ENCODE assay signal across 8 cellular contexts in genomic region chr11:121591405-121592033, GRCh38.
DNase-seq lines count a peak whose midpoint lies in the region; ATAC-seq and TF ChIP-seq lines count a peak whose summit lies in the region.

No MANE protein-coding gene starts in this region.

- no peak overlapping the region for H3K4me3 Mint-ChIP-seq in HFFc6

- no peak overlapping the region for H3K27ac Mint-ChIP-seq in HFFc6

- peaks cover 44% of the 10 kb centered on the region for H3K4me1 Mint-ChIP-seq in HFFc6 (ENCODE audit: low read depth)

- TF ChIP-seq CTCF in HFFc6 (IDR thresholded peaks at IDR 0.05) = peak; percentile 95

- peaks cover 8% of the 10 kb centered on the region for H3K9me3 Mint-ChIP-seq in HFFc6

- peaks cover 7% of the 10 kb centered on the region; the same call in 1 of the 2 replicates for H3K36me3 Mint-ChIP-seq in HFFc6 (ENCODE audit: low read depth)

- H3K27me3 Mint-ChIP-seq in HFFc6 (ENCODE audit: insufficient read depth) = peaks cover 10% of the 10 kb centered on the region

- peak; percentile 85 for DNase-seq in COLO829 (ENCODE audit: low spot score)
- peak; percentile 75 for DNase-seq in HFFc6
- peak; percentile 82 for DNase-seq in NCI-H2227 (lab: John Stamatoyannopoulos, UW; ENCODE audit: unreplicated experiment)
- peak; percentile 61 for DNase-seq in activated CD4-positive, CD25-positive, alpha-beta regulatory T cell treated with anti-CD3 and anti-CD28 coated beads, Interleukin-2, amount 50 U/mL, for 72 hours
- DNase-seq in central memory CD4-positive, alpha-beta T cell = peak; percentile 69
- DNase-seq in kidney glomerular epithelial cell (lab: John Stamatoyannopoulos, UW) = peak; percentile 57
- DNase-seq in stimulated activated CD4-positive, alpha-beta T cell treated with anti-CD3 and anti-CD28 coated beads, Interleukin-4, amount 100 ng/mL, for 24 hours = peak; percentile 83

- no peak for ATAC-seq in HG02588 (IDR thresholded peaks at IDR 0.05; ENCODE audit: unreplicated experiment)
